In the genomic region with DNA sequence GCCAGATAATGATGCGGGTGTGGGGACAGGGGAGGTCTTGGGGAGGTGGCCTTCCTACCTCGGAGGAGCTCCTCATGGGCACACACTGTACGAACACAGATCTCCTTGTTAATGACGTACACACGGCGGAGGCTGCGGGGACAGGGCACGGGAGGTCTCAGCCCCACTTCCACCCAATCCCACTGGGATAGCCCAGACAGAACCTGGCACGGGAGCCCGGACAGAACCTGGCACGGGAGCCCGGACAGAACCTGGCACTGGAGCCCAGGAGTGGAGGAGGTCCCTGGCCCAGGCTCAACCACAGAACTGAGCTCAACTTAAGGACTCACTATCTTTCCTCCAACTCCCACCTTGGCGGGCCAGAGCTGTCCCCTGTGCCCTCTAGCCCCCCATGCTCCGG, we compare ENCODE assay signal across 1 cellular context.
TF ChIP-seq lines count a peak whose summit lies in the region.

No MANE protein-coding gene starts in this region.

TF ChIP-seq in WTC11, 78 proteins besides CTCF, POLR2A, EP300 and RAD21 (continued from another document):
- TF ChIP-seq ZBTB21 (CRISPR knock-in tag; IDR thresholded peaks at IDR 0.05; ENCODE audit: borderline replicate concordance): no peak
